6 cellular contexts compared by ENCODE assay signal in genomic region chr16:30369091-30369937, GRCh38. TPM values are rescaled to one million over a fixed set of nuclear protein-coding genes. Genes with fewer than 3 reads are reported as not detected.
DNase-seq lines count a peak whose midpoint lies in the region; ATAC-seq and TF ChIP-seq lines count a peak whose summit lies in the region.

No MANE protein-coding gene starts in this region.

- H2BK120ac ChIP-seq in mesendoderm (ENCODE audit: low read depth, low read length): peak overlapping the region; percentile 18

- H3K4me3 ChIP-seq in GM12865 (ENCODE audit: low read depth, low read length): peak overlapping the region; percentile 92
- H3K4me3 ChIP-seq in mesendoderm (ENCODE audit: low read length): peak overlapping the region; percentile 5

- peak overlapping the region; percentile 96 for H3K4me2 ChIP-seq in mesendoderm (ENCODE audit: low read length)

- H3K79me2 ChIP-seq in mesendoderm (ENCODE audit: control insufficient read depth, insufficient read depth, low read length): peaks cover 30% of the 10 kb centered on the region

- H2BK15ac ChIP-seq in mesendoderm (replicated peaks; ENCODE audit: low read depth): no peak overlapping the region

- H3K18ac ChIP-seq in mesendoderm (ENCODE audit: low read length): peak overlapping the region; percentile 44

- H3K56ac ChIP-seq in mesendoderm (ENCODE audit: low read length): peak overlapping the region; percentile 87

- no peak overlapping the region for H3K23ac ChIP-seq in mesendoderm (ENCODE audit: low read length)

- H3K9ac ChIP-seq in mesendoderm (ENCODE audit: low read length): peak overlapping the region; percentile 84

- peaks cover 27% of the 10 kb centered on the region for H3K79me1 ChIP-seq in mesendoderm (ENCODE audit: low read length)

- no peak overlapping the region for H3K27ac ChIP-seq in mesendoderm (ENCODE audit: low read depth, low read length)

- H2AK5ac ChIP-seq in mesendoderm (ENCODE audit: low read length): no peak overlapping the region

- DNase-seq in GM12865 (ENCODE audit: low read depth) (no peak), mesendoderm (no peak), midbrain (lab: John Stamatoyannopoulos, UW) (no peak), NCI-H2227 treated with DMSO at 0.1 percent for 48 hours (lab: John Stamatoyannopoulos, UW) (no peak)
- DNase-seq in activated naive CD4-positive, alpha-beta T cell treated with anti-CD3 and anti-CD28 coated beads, Interleukin-2, amount 50 U/mL, for 16 hours: peak; percentile 25

- ATAC-seq in HG03469 (IDR thresholded peaks at IDR 0.05; ENCODE audit: unreplicated experiment): no peak

- no CpG with 5 or more reads among the region's 45 CpGs for WGBS in mesendoderm (ENCODE audit: extremely low coverage, insufficient coverage, low lambda C conversion rate)

- no peak overlapping the region for H4K8ac ChIP-seq in mesendoderm (ENCODE audit: low read depth, low read length)

- peak overlapping the region; percentile 86 for H3K4ac ChIP-seq in mesendoderm (ENCODE audit: low read depth, low read length)

- no peak overlapping the region for H4K5ac ChIP-seq in mesendoderm (ENCODE audit: low read length)

- H3K27me3 ChIP-seq in mesendoderm (ENCODE audit: insufficient read depth, low read length, poor library complexity): no peaks in the 10 kb centered on the region

- TF ChIP-seq CTCF in GM12865 (IDR thresholded peaks at IDR 0.05; ENCODE audit: insufficient read depth, low read depth, low read length, missing control alignments): no peak

- H3K36me3 ChIP-seq in mesendoderm (ENCODE audit: control insufficient read depth, insufficient read depth, low read length): peaks cover 2% of the 10 kb centered on the region

- H3K4me1 ChIP-seq in mesendoderm (ENCODE audit: control insufficient read depth, low read depth, low read length): peaks cover 20% of the 10 kb centered on the region

- H2BK5ac ChIP-seq in mesendoderm (ENCODE audit: low read length): no peak overlapping the region

RNA-seq across cellular contexts. Expression of gene TBC1D10B, which starts 1.0 kb away (rescaled TPM):
- 16.1 TPM for polyA plus RNA-seq in mesendoderm (2013, experiment 1 of 2)
- polyA plus RNA-seq in mesendoderm (2013, experiment 2 of 2): 16.6 TPM

RNA-seq across cellular contexts. Expression of gene MYL11, which starts 5.3 kb away (rescaled TPM):
- 3.7 TPM for polyA plus RNA-seq in mesendoderm (2013, experiment 1 of 2)
- 5.2 TPM for polyA plus RNA-seq in mesendoderm (2013, experiment 2 of 2)

RNA-seq across cellular contexts. Expression of gene SEPTIN1, which starts 13.0 kb away (rescaled TPM):
- 0.69 TPM for polyA plus RNA-seq in mesendoderm (2013, experiment 1 of 2)
- 0.57 TPM for polyA plus RNA-seq in mesendoderm (2013, experiment 2 of 2)

RNA-seq across cellular contexts. Expression of gene CD2BP2, which starts 14.2 kb away (rescaled TPM):
- polyA plus RNA-seq in mesendoderm (2013, experiment 1 of 2): 34.8 TPM
- polyA plus RNA-seq in mesendoderm (2013, experiment 2 of 2): 33.7 TPM

RNA-seq across cellular contexts. Expression of gene ZNF48, which starts 25.9 kb away (rescaled TPM):
- 21.1 TPM for polyA plus RNA-seq in mesendoderm (2013, experiment 1 of 2)
- polyA plus RNA-seq in mesendoderm (2013, experiment 2 of 2): 22.0 TPM
